ENCODE assay signal across 32 cellular contexts in genomic region chr2:192064459-192064858, GRCh38.
"Had no signal": no experiment of that assay in that cellular context is flagged by ENCODE, and none has a peak within 500 bp of the region (broad histone marks: within the 10 kb centered on the region; RNA-seq: fewer than 3 reads in every experiment).

No MANE protein-coding gene starts in this region.

- H3K4me3 ChIP-seq: coronary artery, dorsolateral prefrontal cortex, esophagus muscularis mucosa, gastrocnemius medialis, heart right ventricle, hepatocyte had no signal

- H3K27ac Mint-ChIP-seq: activated CD4-positive, alpha-beta memory T cell treated with anti-CD3 and anti-CD28 coated beads for 36 hours; activated CD4-positive, alpha-beta T cell treated with anti-CD3 and anti-CD28 coated beads for 36 hours; activated CD4-positive, alpha-beta T cell treated with anti-CD3 and anti-CD28 coated beads, Interleukin-2, amount 10 ng/mL, durations not matched to agents 24 days and 14 days; activated CD8-positive, alpha-beta memory T cell treated with anti-CD3 and anti-CD28 coated beads, Interleukin-2, amount 10 ng/mL, durations not matched to agents 7 days and 5 days; activated CD8-positive, alpha-beta T cell treated with anti-CD3 and anti-CD28 coated beads, Interleukin-2, amount 10 ng/mL, durations not matched to agents 7 days and 5 days; activated naive CD4-positive, alpha-beta T cell treated with anti-CD3 and anti-CD28 coated beads, Interleukin-2, amount 10 ng/mL, durations not matched to agents 7 days and 5 days; activated naive CD4-positive, alpha-beta T cell treated with anti-CD3 and anti-CD28 coated beads, Interleukin-2, amount 50 U/mL, for 72 hours; activated naive CD8-positive, alpha-beta T cell treated with anti-CD3 and anti-CD28 coated beads, Interleukin-2, amount 10 ng/mL, durations not matched to agents 7 days and 5 days; activated T-cell treated with anti-CD3 and anti-CD28 coated beads, Interleukin-2, amount 50 U/mL, for 72 hours; dendritic cell treated with granulocyte-macrophage colony-stimulating factor and Interleukin-4, amounts not matched to agents 40 ng/mL and 50 ng/mL, for 4 days; endodermal cell had no signal

- H3K4me1 ChIP-seq: esophagus muscularis mucosa, foreskin keratinocyte, gastrocnemius medialis, heart right ventricle had no signal

- ATAC-seq: activated CD4-positive, alpha-beta T cell treated with anti-CD3 and anti-CD28 coated beads for 36 hours; activated CD8-positive, alpha-beta memory T cell treated with anti-CD3 and anti-CD28 coated beads, Interleukin-2, amount 10 ng/mL, durations not matched to agents 7 days and 5 days; activated CD8-positive, alpha-beta T cell treated with anti-CD3 and anti-CD28 coated beads, Interleukin-2, amount 10 ng/mL, durations not matched to agents 7 days and 5 days; activated naive CD4-positive, alpha-beta T cell treated with anti-CD3 and anti-CD28 coated beads, Interleukin-2, amount 50 U/mL, for 72 hours; activated T-cell treated with anti-CD3 and anti-CD28 coated beads, Interleukin-2, amount 50 U/mL, for 72 hours; foreskin keratinocyte; gastrocnemius medialis; heart right ventricle had no signal

- H3K4me1 Mint-ChIP-seq: activated CD4-positive, alpha-beta T cell treated with anti-CD3 and anti-CD28 coated beads for 36 hours; activated CD4-positive, alpha-beta T cell treated with anti-CD3 and anti-CD28 coated beads, Interleukin-2, amount 10 ng/mL, durations not matched to agents 24 days and 14 days; activated CD8-positive, alpha-beta memory T cell treated with anti-CD3 and anti-CD28 coated beads, Interleukin-2, amount 10 ng/mL, durations not matched to agents 7 days and 5 days; activated naive CD4-positive, alpha-beta T cell treated with anti-CD3 and anti-CD28 coated beads, Interleukin-2, amount 10 ng/mL, durations not matched to agents 7 days and 5 days; activated naive CD8-positive, alpha-beta T cell treated with anti-CD3 and anti-CD28 coated beads, Interleukin-2, amount 10 ng/mL, durations not matched to agents 7 days and 5 days; central memory CD8-positive, alpha-beta T cell had no signal

- H3K27me3 Mint-ChIP-seq: dendritic cell treated with granulocyte-macrophage colony-stimulating factor and Interleukin-4, amounts not matched to agents 40 ng/mL and 50 ng/mL, for 4 days had no signal

- FAIRE-seq: astrocyte, bronchial epithelial cell had no signal

- H3K9me3 Mint-ChIP-seq: activated CD4-positive, alpha-beta memory T cell treated with anti-CD3 and anti-CD28 coated beads for 36 hours; activated CD4-positive, alpha-beta T cell treated with anti-CD3 and anti-CD28 coated beads, Interleukin-2, amount 10 ng/mL, durations not matched to agents 24 days and 14 days; activated naive CD4-positive, alpha-beta T cell treated with anti-CD3 and anti-CD28 coated beads, Interleukin-2, amount 10 ng/mL, durations not matched to agents 7 days and 5 days; activated naive CD4-positive, alpha-beta T cell treated with anti-CD3 and anti-CD28 coated beads, Interleukin-2, amount 50 U/mL, for 72 hours; activated naive CD8-positive, alpha-beta T cell treated with anti-CD3 and anti-CD28 coated beads, Interleukin-2, amount 10 ng/mL, durations not matched to agents 7 days and 5 days; activated T-cell treated with anti-CD3 and anti-CD28 coated beads, Interleukin-2, amount 50 U/mL, for 72 hours; central memory CD8-positive, alpha-beta T cell; dendritic cell treated with granulocyte-macrophage colony-stimulating factor and Interleukin-4, amounts not matched to agents 40 ng/mL and 50 ng/mL, for 4 days; endodermal cell had no signal

- H3K4me3 Mint-ChIP-seq: activated CD4-positive, alpha-beta memory T cell treated with anti-CD3 and anti-CD28 coated beads for 36 hours; activated CD4-positive, alpha-beta T cell treated with anti-CD3 and anti-CD28 coated beads for 36 hours; activated CD4-positive, alpha-beta T cell treated with anti-CD3 and anti-CD28 coated beads, Interleukin-2, amount 10 ng/mL, durations not matched to agents 24 days and 14 days; activated CD8-positive, alpha-beta memory T cell treated with anti-CD3 and anti-CD28 coated beads, Interleukin-2, amount 10 ng/mL, durations not matched to agents 7 days and 5 days; activated CD8-positive, alpha-beta T cell treated with anti-CD3 and anti-CD28 coated beads, Interleukin-2, amount 10 ng/mL, durations not matched to agents 7 days and 5 days; activated naive CD4-positive, alpha-beta T cell treated with anti-CD3 and anti-CD28 coated beads, Interleukin-2, amount 10 ng/mL, durations not matched to agents 7 days and 5 days; activated naive CD8-positive, alpha-beta T cell treated with anti-CD3 and anti-CD28 coated beads, Interleukin-2, amount 10 ng/mL, durations not matched to agents 7 days and 5 days; activated T-cell treated with anti-CD3 and anti-CD28 coated beads, Interleukin-2, amount 50 U/mL, for 72 hours; central memory CD8-positive, alpha-beta T cell; dendritic cell treated with granulocyte-macrophage colony-stimulating factor and Interleukin-4, amounts not matched to agents 40 ng/mL and 50 ng/mL, for 4 days; endodermal cell had no signal

- H3K36me3 Mint-ChIP-seq: activated CD4-positive, alpha-beta memory T cell treated with anti-CD3 and anti-CD28 coated beads for 36 hours; activated CD8-positive, alpha-beta memory T cell treated with anti-CD3 and anti-CD28 coated beads, Interleukin-2, amount 10 ng/mL, durations not matched to agents 7 days and 5 days; activated naive CD4-positive, alpha-beta T cell treated with anti-CD3 and anti-CD28 coated beads, Interleukin-2, amount 10 ng/mL, durations not matched to agents 7 days and 5 days; activated naive CD4-positive, alpha-beta T cell treated with anti-CD3 and anti-CD28 coated beads, Interleukin-2, amount 50 U/mL, for 72 hours; activated naive CD8-positive, alpha-beta T cell treated with anti-CD3 and anti-CD28 coated beads, Interleukin-2, amount 10 ng/mL, durations not matched to agents 7 days and 5 days had no signal

- H3K36me3 ChIP-seq: brain microvascular endothelial cell, esophagus muscularis mucosa, gastrocnemius medialis, heart right ventricle had no signal

- H3K4me2 ChIP-seq: hepatocyte had no signal

- DNase-seq: activated CD4-positive, alpha-beta memory T cell treated with anti-CD3 and anti-CD28 coated beads for 36 hours; activated CD4-positive, alpha-beta T cell treated with anti-CD3 and anti-CD28 coated beads for 36 hours; activated CD4-positive, alpha-beta T cell treated with anti-CD3 and anti-CD28 coated beads, Interleukin-2, amount 10 ng/mL, durations not matched to agents 24 days and 14 days; activated CD4-positive, CD25-positive, alpha-beta regulatory T cell; activated CD4-positive, CD25-positive, alpha-beta regulatory T cell treated with anti-CD3 and anti-CD28 coated beads, Interleukin-2, amount 50 U/mL, for 72 hours; activated CD8-positive, alpha-beta memory T cell treated with anti-CD3 and anti-CD28 coated beads, Interleukin-2, amount 10 ng/mL, durations not matched to agents 7 days and 5 days; activated CD8-positive, alpha-beta memory T cell treated with anti-CD3 and anti-CD28 coated beads, Interleukin-2, amount 50 U/mL, for 4 hours; activated CD8-positive, alpha-beta T cell treated with anti-CD3 and anti-CD28 coated beads, Interleukin-2, amount 10 ng/mL, durations not matched to agents 7 days and 5 days; activated gamma-delta T cell; activated naive CD4-positive, alpha-beta T cell; activated naive CD4-positive, alpha-beta T cell treated with anti-CD3 and anti-CD28 coated beads, Interleukin-2, amount 10 ng/mL, durations not matched to agents 7 days and 5 days; activated naive CD8-positive, alpha-beta T cell treated with anti-CD3 and anti-CD28 coated beads, Interleukin-2, amount 10 ng/mL, durations not matched to agents 7 days and 5 days; activated T-cell treated with anti-CD3 and anti-CD28 coated beads, Interleukin-2, amount 50 U/mL, for 1 hour; activated T-cell treated with anti-CD3 and anti-CD28 coated beads, Interleukin-2, amount 50 U/mL, for 72 hours; amniotic stem cell; anterior cingulate cortex; brain microvascular endothelial cell; dorsolateral prefrontal cortex; effector memory CD4-positive, alpha-beta T cell; endodermal cell; foreskin keratinocyte; gastrocnemius medialis; heart right ventricle; T-helper 2 cell had no signal

- H3K27ac ChIP-seq: brain microvascular endothelial cell, coronary artery, dorsolateral prefrontal cortex, esophagus muscularis mucosa, foreskin keratinocyte, gastrocnemius medialis, heart right ventricle, hepatocyte had no signal

- H3K27me3 ChIP-seq: brain microvascular endothelial cell, dorsolateral prefrontal cortex, esophagus muscularis mucosa, foreskin keratinocyte, gastrocnemius medialis, heart right ventricle, hepatocyte had no signal

- H3K9me3 ChIP-seq: esophagus muscularis mucosa, gastrocnemius medialis, heart right ventricle had no signal

- H3K79me2 ChIP-seq: hepatocyte had no signal

- H2AFZ ChIP-seq: hepatocyte had no signal
